21 cellular contexts compared by ENCODE assay signal in the genomic region with DNA sequence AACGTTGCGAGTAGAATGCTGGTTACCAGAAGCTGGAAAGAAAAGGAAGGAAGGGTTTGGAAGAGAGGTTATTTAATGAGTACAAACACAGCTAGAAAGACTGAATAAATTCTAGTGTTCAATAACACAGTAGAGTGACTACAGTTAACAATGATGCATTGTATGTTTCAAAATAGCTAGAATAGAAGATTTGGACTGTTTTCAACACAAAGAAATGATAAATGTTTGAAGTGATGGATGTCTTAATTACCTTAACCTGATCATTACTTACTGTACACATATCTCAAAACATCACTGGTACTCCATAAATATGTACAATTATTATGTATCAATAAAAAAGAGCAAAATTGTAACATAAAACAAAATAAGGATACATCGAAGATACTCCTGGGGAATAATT.
DNase-seq lines count a peak whose midpoint lies in the region; ATAC-seq and TF ChIP-seq lines count a peak whose summit lies in the region.
"Had no signal": no experiment of that assay in that cellular context is flagged by ENCODE, and none has a peak within 500 bp of the region (broad histone marks: within the 10 kb centered on the region; RNA-seq: fewer than 3 reads in every experiment).

No MANE protein-coding gene starts in this region.

- ATAC-seq in HG03045 (IDR thresholded peaks at IDR 0.05; ENCODE audit: unreplicated experiment), result no peak
- no peak for ATAC-seq in T-helper 17 cell
- ATAC-seq: A549, GM23338 had no signal

- peak overlapping the region in 8 of 59 donors; percentile 6 to 25 (median 14) for H3K4me3 ChIP-seq in dorsolateral prefrontal cortex
- H3K4me3 ChIP-seq: A549, GM23338 had no signal

- peaks cover 0 to 2% (median 0%) of the 10 kb centered on the region in 3 donors for H3K27me3 Mint-ChIP-seq in immature natural killer cell (ENCODE audit: low read depth in 3 of 3)
- H3K27me3 Mint-ChIP-seq in T-helper 17 cell, result no peaks in the 10 kb centered on the region
- H3K27me3 Mint-ChIP-seq: CD4-positive, alpha-beta memory T cell had no signal

- no peaks in the 10 kb centered on the region for H3K27me3 ChIP-seq in dorsolateral prefrontal cortex

- no peaks in the 10 kb centered on the region for H3K4me1 Mint-ChIP-seq in immature natural killer cell
- H3K4me1 Mint-ChIP-seq in T-helper 17 cell, result no peaks in the 10 kb centered on the region
- H3K4me1 Mint-ChIP-seq: CD4-positive, alpha-beta memory T cell had no signal

- TF ChIP-seq CTCF in dorsolateral prefrontal cortex (IDR thresholded peaks at IDR 0.05 in 54 of 56, conservative IDR thresholded peaks at IDR 0.05 in 2 of 56; ENCODE audit: low read depth in 1 of 56, partially characterized antibody in 56 of 56), result no peak

- no peak overlapping the region for H3K4me3 Mint-ChIP-seq in immature natural killer cell
- H3K4me3 Mint-ChIP-seq in T-helper 17 cell, result no peak overlapping the region
- H3K4me3 Mint-ChIP-seq: CD4-positive, alpha-beta memory T cell; GM23338; H9; HFFc6 had no signal

- intact Hi-C loops in dorsolateral prefrontal cortex (cut with DNase I), result no loop called here

- peaks cover 0 to 42% (median 17%) of the 10 kb centered on the region in 6 donors for H3K9me3 Mint-ChIP-seq in immature natural killer cell
- H3K9me3 Mint-ChIP-seq: H9 had no signal

- H3K9me3 ChIP-seq in T-helper 17 cell (ENCODE audit: control insufficient read depth, low read length, poor library complexity, severe bottlenecking), result no peaks in the 10 kb centered on the region
- H3K9me3 ChIP-seq: A549 had no signal

- no peaks in the 10 kb centered on the region for H3K36me3 Mint-ChIP-seq in immature natural killer cell
- H3K36me3 Mint-ChIP-seq in T-helper 17 cell (ENCODE audit: low read depth), result no peaks in the 10 kb centered on the region
- H3K36me3 Mint-ChIP-seq: CD4-positive, alpha-beta memory T cell had no signal

- H3K27ac Mint-ChIP-seq in immature natural killer cell, result no peak overlapping the region
- no peak overlapping the region for H3K27ac Mint-ChIP-seq in T-helper 17 cell
- H3K27ac Mint-ChIP-seq: CD4-positive, alpha-beta memory T cell; GM23338; H9; HFFc6 had no signal

- peak overlapping the region in 51 of 59 donors; percentile 0 to 86 (median 62) for H3K27ac ChIP-seq in dorsolateral prefrontal cortex
- H3K27ac ChIP-seq: A549 had no signal

- DNase-seq in dorsolateral prefrontal cortex (no peak), inferior parietal cortex (ENCODE audit: extremely low spot score) (peak; percentile 25), pons (ENCODE audit: low spot score) (peak; percentile 75), superior temporal gyrus (ENCODE audit: extremely low spot score) (peak; percentile 73), immature natural killer cell (no peak), T-helper 17 cell (no peak)
- DNase-seq: 8988T; ACHN; AML-193; C1 segment of cervical spinal cord; Calu3; CD4-positive, alpha-beta memory T cell; COR-L47; DMS53; DMS79 treated with DMSO at 0.1 percent for 48 hours; GF-D8; H9; HFFc6 had no signal

Comparison
In these comparisons a context has a peak if more than half of its experiments do, and no peak if none do; other contexts are left out.
1. DNase-seq: peak in inferior parietal cortex (single experiment), pons (single experiment) and superior temporal gyrus (single experiment); none in dorsolateral prefrontal cortex (0 of 10), immature natural killer cell (0 of 3) and T-helper 17 cell (0 of 3).